In the genomic region with DNA sequence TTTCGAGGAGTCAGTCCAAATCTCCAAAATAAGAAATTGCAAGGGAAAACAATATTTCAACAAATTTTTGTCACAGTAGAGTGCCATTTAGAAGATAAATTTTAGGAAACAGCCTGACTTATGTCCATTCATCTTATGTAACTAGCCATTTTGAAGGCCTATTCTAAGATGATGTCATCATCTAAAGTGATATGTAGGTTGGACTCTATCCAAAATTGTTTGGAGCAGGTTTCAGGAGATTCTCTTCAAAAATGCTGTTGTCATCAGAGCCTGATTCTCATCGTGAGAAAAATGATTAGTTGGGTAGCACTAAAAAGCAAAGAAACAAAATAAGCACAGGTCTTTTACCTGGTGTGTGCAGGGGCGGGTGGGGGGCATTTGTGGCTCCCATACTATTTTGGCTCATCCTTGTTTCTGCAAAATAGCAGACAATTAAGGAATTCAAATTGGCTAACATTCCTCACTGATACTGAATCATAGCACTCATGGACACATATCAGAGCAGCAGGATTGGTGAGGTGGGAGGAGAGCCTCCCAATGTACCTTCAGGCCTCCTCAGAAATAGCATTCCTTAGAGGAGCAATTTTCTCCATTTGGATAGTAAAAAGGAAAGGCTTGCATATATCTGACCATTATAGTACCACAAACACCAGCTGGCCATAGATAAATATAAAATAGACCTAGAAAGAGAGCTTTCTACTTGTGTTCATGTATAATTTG, we compare ENCODE assay signal across 24 cellular contexts.
"Had no signal": no experiment of that assay in that cellular context is flagged by ENCODE, and none has a peak within 500 bp of the region (broad histone marks: within the 10 kb centered on the region; RNA-seq: fewer than 3 reads in every experiment).

No MANE protein-coding gene starts in this region.

- DNase-seq: effector CD8-positive, alpha-beta T cell; endodermal cell; foreskin fibroblast; gastrocnemius medialis; head of caudate nucleus; kidney; mucosa of descending colon; naive B cell; sigmoid colon; stimulated activated CD4-positive, alpha-beta T cell treated with anti-CD3 and anti-CD28 coated beads, Interleukin-2, amount 100 ng/mL, for 24 hours; stimulated activated CD4-positive, alpha-beta T cell treated with anti-CD3 and anti-CD28 coated beads, Interleukin-4, amount 100 ng/mL, for 24 hours; stimulated activated naive CD4-positive, alpha-beta T cell treated with Interleukin-2 at 50 U/mL for 16 hours; stomach; thyroid gland; trophoblast cell had no signal

- H3K27ac ChIP-seq: epithelial cell of prostate, gastrocnemius medialis, prostate gland, right atrium auricular region, sigmoid colon, stomach, thyroid gland, vagina had no signal

- H3K36me3 ChIP-seq: gastrocnemius medialis, prostate gland, right atrium auricular region, sigmoid colon, stomach, thyroid gland, vagina had no signal

- FAIRE-seq: kidney had no signal

- H3K4me1 ChIP-seq: gastrocnemius medialis, prostate gland, right atrium auricular region, sigmoid colon, stomach, vagina had no signal

- ATAC-seq: esophagus mucosa; gastrocnemius medialis; left lobe of liver; mucosa of descending colon; natural killer cell treated with Interleukin-12 subunit alpha and Interleukin-12 subunit beta and Interleukin-15 and Interleukin-18, amount 100 ng/mL, for 72 hours; stimulated activated effector memory CD8-positive, alpha-beta T cell treated with anti-CD3 and anti-CD28 coated beads, Interleukin-12 subunit alpha, Interleukin-12 subunit beta, amount 100 ng/mL, for 72 hours had no signal

- H3K27me3 ChIP-seq: gastrocnemius medialis, right atrium auricular region, sigmoid colon, stomach, thyroid gland, vagina had no signal

- H3K4me3 ChIP-seq: gastrocnemius medialis, lung, mucosa of descending colon, prostate gland, right atrium auricular region, sigmoid colon, stomach, thyroid gland, vagina had no signal

- H3K9me3 ChIP-seq: gastrocnemius medialis, mucosa of descending colon, prostate gland, right atrium auricular region, sigmoid colon, stomach, thyroid gland, vagina had no signal
